ENCODE assay signal across 1 cellular context in the genomic region with DNA sequence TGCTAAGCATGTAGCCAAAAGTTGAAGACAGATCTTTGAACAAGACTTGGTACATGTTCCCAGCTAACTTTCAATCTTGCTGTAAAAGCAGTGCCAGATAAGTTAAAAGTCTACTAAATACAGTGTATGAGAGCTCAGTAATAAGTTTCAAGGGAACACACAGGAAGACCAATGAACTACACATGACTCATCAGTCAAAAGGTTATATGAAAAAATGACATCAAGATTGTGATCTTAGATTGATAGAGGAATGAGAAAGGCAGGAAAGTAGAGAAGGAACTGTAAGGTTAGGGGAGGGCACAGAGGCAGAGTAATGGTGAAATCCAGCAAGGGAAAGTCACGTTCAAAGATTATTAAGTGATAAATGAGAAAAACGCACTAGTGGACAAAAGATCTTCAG.
TF ChIP-seq lines count a peak whose summit lies in the region.

No MANE protein-coding gene starts in this region.

TF ChIP-seq in SK-N-SH, 30 proteins besides CTCF, POLR2A, EP300 and RAD21 (continued from another document):
- TF ChIP-seq, protein P1, sequence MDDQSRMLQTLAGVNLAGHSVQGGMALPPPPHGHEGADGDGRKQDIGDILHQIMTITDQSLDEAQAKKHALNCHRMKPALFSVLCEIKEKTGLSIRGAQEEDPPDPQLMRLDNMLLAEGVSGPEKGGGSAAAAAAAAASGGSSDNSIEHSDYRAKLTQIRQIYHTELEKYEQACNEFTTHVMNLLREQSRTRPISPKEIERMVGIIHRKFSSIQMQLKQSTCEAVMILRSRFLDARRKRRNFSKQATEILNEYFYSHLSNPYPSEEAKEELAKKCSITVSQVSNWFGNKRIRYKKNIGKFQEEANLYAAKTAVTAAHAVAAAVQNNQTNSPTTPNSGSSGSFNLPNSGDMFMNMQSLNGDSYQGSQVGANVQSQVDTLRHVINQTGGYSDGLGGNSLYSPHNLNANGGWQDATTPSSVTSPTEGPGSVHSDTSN (IDR thresholded peaks at IDR 0.05), result peak; percentile 82
- peak; percentile 91 for TF ChIP-seq RXRA (IDR thresholded peaks at IDR 0.05; ENCODE audit: borderline replicate concordance, low read depth)
- TF ChIP-seq, protein P2, sequence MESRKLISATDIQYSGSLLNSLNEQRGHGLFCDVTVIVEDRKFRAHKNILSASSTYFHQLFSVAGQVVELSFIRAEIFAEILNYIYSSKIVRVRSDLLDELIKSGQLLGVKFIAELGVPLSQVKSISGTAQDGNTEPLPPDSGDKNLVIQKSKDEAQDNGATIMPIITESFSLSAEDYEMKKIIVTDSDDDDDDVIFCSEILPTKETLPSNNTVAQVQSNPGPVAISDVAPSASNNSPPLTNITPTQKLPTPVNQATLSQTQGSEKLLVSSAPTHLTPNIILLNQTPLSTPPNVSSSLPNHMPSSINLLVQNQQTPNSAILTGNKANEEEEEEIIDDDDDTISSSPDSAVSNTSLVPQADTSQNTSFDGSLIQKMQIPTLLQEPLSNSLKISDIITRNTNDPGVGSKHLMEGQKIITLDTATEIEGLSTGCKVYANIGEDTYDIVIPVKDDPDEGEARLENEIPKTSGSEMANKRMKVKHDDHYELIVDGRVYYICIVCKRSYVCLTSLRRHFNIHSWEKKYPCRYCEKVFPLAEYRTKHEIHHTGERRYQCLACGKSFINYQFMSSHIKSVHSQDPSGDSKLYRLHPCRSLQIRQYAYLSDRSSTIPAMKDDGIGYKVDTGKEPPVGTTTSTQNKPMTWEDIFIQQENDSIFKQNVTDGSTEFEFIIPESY (IDR thresholded peaks at IDR 0.05; ENCODE audit: borderline replicate concordance, low read depth), result no peak
- TF ChIP-seq CHD2 (IDR thresholded peaks at IDR 0.05; ENCODE audit: low read length, partially characterized antibody), result no peak
- TF ChIP-seq, protein P3, sequence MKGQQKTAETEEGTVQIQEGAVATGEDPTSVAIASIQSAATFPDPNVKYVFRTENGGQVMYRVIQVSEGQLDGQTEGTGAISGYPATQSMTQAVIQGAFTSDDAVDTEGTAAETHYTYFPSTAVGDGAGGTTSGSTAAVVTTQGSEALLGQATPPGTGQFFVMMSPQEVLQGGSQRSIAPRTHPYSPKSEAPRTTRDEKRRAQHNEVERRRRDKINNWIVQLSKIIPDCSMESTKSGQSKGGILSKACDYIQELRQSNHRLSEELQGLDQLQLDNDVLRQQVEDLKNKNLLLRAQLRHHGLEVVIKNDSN (IDR thresholded peaks at IDR 0.05; ENCODE audit: borderline replicate concordance, low read depth), result no peak
- TF ChIP-seq TCF12 (IDR thresholded peaks at IDR 0.05), result peak; percentile 78
- TF ChIP-seq NFIC (IDR thresholded peaks at IDR 0.05; ENCODE audit: borderline replicate concordance), result peak; percentile 50
- no peak for TF ChIP-seq ELF1 (IDR thresholded peaks at IDR 0.05)
- peak; percentile 70; the same call in 1 of the 2 replicates for TF ChIP-seq FOSL2 (IDR thresholded peaks at IDR 0.05; ENCODE audit: borderline replicate concordance, low read depth)
- peak; percentile 80 for TF ChIP-seq JUND (IDR thresholded peaks at IDR 0.05)
- TF ChIP-seq, protein P4, sequence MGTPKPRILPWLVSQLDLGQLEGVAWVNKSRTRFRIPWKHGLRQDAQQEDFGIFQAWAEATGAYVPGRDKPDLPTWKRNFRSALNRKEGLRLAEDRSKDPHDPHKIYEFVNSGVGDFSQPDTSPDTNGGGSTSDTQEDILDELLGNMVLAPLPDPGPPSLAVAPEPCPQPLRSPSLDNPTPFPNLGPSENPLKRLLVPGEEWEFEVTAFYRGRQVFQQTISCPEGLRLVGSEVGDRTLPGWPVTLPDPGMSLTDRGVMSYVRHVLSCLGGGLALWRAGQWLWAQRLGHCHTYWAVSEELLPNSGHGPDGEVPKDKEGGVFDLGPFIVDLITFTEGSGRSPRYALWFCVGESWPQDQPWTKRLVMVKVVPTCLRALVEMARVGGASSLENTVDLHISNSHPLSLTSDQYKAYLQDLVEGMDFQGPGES (IDR thresholded peaks at IDR 0.05; ENCODE audit: low read depth, low read length), result no peak
